In genomic region chr18:11976463-11976862, GRCh38 we compare ENCODE assay signal across 17 cellular contexts. TPM values are rescaled to one million over a fixed set of nuclear protein-coding genes. Genes with fewer than 3 reads are reported as not detected.
A peak's percentile ranks its signal among the peaks of the same experiment; 100 is the strongest.
DNase-seq lines count a peak whose midpoint lies in the region; ATAC-seq, FAIRE-seq and TF ChIP-seq lines count a peak whose summit lies in the region.
"Had no signal": no experiment of that assay in that cellular context is flagged by ENCODE, and none has a peak within 500 bp of the region (broad histone marks: within the 10 kb centered on the region; RNA-seq: fewer than 3 reads in every experiment).

No MANE protein-coding gene starts in this region.

- FAIRE-seq in HTR-8/SVneo (lab: Jason Lieb, UNC), result no peak

- BruUV-seq in OCI-LY7 (replicated peaks; lab: Mats Ljungman, UMichigan), result no TSS peak

- intact Hi-C loops in prostate gland (cut with DNase I), result no loop called here
- intact Hi-C loops in OCI-LY7 (cut with micrococcal nuclease; ENCODE audit: unreplicated experiment), result no loop called here

- peak overlapping the region; percentile 63; the same call in 1 of the 2 replicates for H2AFZ ChIP-seq in GM23338
- H2AFZ ChIP-seq in hepatocyte, result no peak overlapping the region
- no peak overlapping the region for H2AFZ ChIP-seq in OCI-LY7 (ENCODE audit: low read length)

- H3K27me3 Mint-ChIP-seq in GM23338 (ENCODE audit: insufficient read depth, low read depth, poor library complexity), result peaks cover 11% of the 10 kb centered on the region

- peaks cover 6% of the 10 kb centered on the region; the same call in 1 of the 2 replicates for H3K4me1 ChIP-seq in GM23338 (ENCODE audit: insufficient read depth)
- peaks cover 11% of the 10 kb centered on the region for H3K4me1 ChIP-seq in hepatocyte (ENCODE audit: insufficient read depth)
- H3K4me1 ChIP-seq in prostate gland (replicated peaks), result peaks cover 4% of the 10 kb centered on the region
- H3K4me1 ChIP-seq in OCI-LY7 (ENCODE audit: insufficient read depth, low read length, poor library complexity, severe bottlenecking), result peaks cover 8% of the 10 kb centered on the region

- H3K27me3 ChIP-seq in GM23338 (ENCODE audit: insufficient read depth), result no peaks in the 10 kb centered on the region
- H3K27me3 ChIP-seq in hepatocyte, result no peaks in the 10 kb centered on the region
- H3K27me3 ChIP-seq in prostate gland (replicated peaks; ENCODE audit: insufficient read depth), result no peaks in the 10 kb centered on the region
- H3K27me3 ChIP-seq: BLaER1 treated with 17β-estradiol and CSF1 and Interleukin-3, amounts not matched to agents 10 nM and 100 nM had no signal

- TF ChIP-seq CTCF in GM23338 (conservative IDR thresholded peaks at IDR 0.05; ENCODE audit: low read depth in 2 of 2) (no peak), hepatocyte (IDR thresholded peaks at IDR 0.05; ENCODE audit: poor library complexity) (no peak), prostate gland (IDR thresholded peaks at IDR 0.05) (no peak), OCI-LY7 (conservative IDR thresholded peaks at IDR 0.05; ENCODE audit: low read length) (no peak)

- H3K9ac ChIP-seq in SK-N-MC (ENCODE audit: insufficient read length), result no peak overlapping the region
- H3K9ac ChIP-seq: BLaER1 treated with 17β-estradiol and CSF1 and Interleukin-3, amounts not matched to agents 10 nM and 100 nM; KMS-11 had no signal

- CTCF ChIA-PET in OCI-LY7 (lab: Charles Lee; ENCODE audit: unreplicated experiment), result no interaction called here

- no peak for TF ChIP-seq POLR2A in prostate gland (IDR thresholded peaks at IDR 0.05)

- H3K27ac Mint-ChIP-seq in GM23338, result no peak overlapping the region

- DNase-seq in GM23338 (ENCODE audit: low spot score) (no peak), SK-N-MC (ENCODE audit: low read depth, low spot score) (no peak), hepatocyte (ENCODE audit: low spot score) (no peak), prostate gland (ENCODE audit: low spot score) (peak; percentile 57), OCI-LY7 (ENCODE audit: low spot score) (no peak), HTR-8/SVneo (ENCODE audit: insufficient read length, low spot score) (no peak)
- DNase-seq: MM.1S, NCI-H1105, NCI-H1694 treated with DMSO at 0.1 percent for 48 hours, Right ventricle myocardium superior had no signal

- no peak overlapping the region for H3K4me3 Mint-ChIP-seq in GM23338

- H3K27ac ChIP-seq in GM23338 (ENCODE audit: low read depth) (no peak overlapping the region), SK-N-MC (peak overlapping the region; percentile 57), hepatocyte (peak overlapping the region; percentile 52), prostate gland (peak overlapping the region in 1 of 2 donors; percentile 77), OCI-LY7 (ENCODE audit: low read depth, low read length, poor library complexity, severe bottlenecking) (no peak overlapping the region)
- H3K27ac ChIP-seq: HL-60, KMS-11 had no signal

- peaks cover 17% of the 10 kb centered on the region for H3K4me1 Mint-ChIP-seq in GM23338

- peaks cover 5% of the 10 kb centered on the region; the same call in 1 of the 2 replicates for H3F3A ChIP-seq in GM23338 (replicated peaks; ENCODE audit: low read depth)

- no peaks in the 10 kb centered on the region for H3K79me2 ChIP-seq in GM23338 (replicated peaks; ENCODE audit: insufficient read depth)
- no peaks in the 10 kb centered on the region for H3K79me2 ChIP-seq in hepatocyte
- no peaks in the 10 kb centered on the region for H3K79me2 ChIP-seq in OCI-LY7 (ENCODE audit: insufficient read depth, low read depth, low read length)

- H3K9me3 ChIP-seq in SK-N-MC (ENCODE audit: low read depth, low read length) (no peaks in the 10 kb centered on the region), hepatocyte (ENCODE audit: low read depth) (no peaks in the 10 kb centered on the region), prostate gland (no peaks in the 10 kb centered on the region), OCI-LY7 (ENCODE audit: low read length) (no peaks in the 10 kb centered on the region)

- H3K9me2 ChIP-seq in GM23338 (ENCODE audit: insufficient read depth), result no peaks in the 10 kb centered on the region
- H3K9me2 ChIP-seq in hepatocyte (replicated peaks; ENCODE audit: insufficient read depth), result no peaks in the 10 kb centered on the region
- H3K9me2 ChIP-seq in OCI-LY7 (ENCODE audit: insufficient read depth, low read length), result no peaks in the 10 kb centered on the region

- no peaks in the 10 kb centered on the region for H3K9me3 Mint-ChIP-seq in GM23338

- H3K4me3 ChIP-seq in GM23338, result no peak overlapping the region
- H3K4me3 ChIP-seq in SK-N-MC, result no peak overlapping the region
- H3K4me3 ChIP-seq in hepatocyte, result no peak overlapping the region
- H3K4me3 ChIP-seq in prostate gland, result no peak overlapping the region
- no peak overlapping the region for H3K4me3 ChIP-seq in OCI-LY7 (ENCODE audit: low read depth, low read length, poor library complexity, severe bottlenecking)
- H3K4me3 ChIP-seq: BLaER1 treated with 17β-estradiol and CSF1 and Interleukin-3, amounts not matched to agents 10 nM and 100 nM; HAP-1 had no signal

- ATAC-seq in GM23338, result no peak
- no peak for ATAC-seq in GM18517 (IDR thresholded peaks at IDR 0.05; ENCODE audit: unreplicated experiment)
- ATAC-seq in GM18502 (IDR thresholded peaks at IDR 0.05; ENCODE audit: poor library complexity, unreplicated experiment), result no peak
- ATAC-seq: Panc1 had no signal

- WGBS in hepatocyte (ENCODE audit: low lambda C conversion rate, missing lambda C conversion rate), result 82% methylated on average over 5 of the region's 5 CpGs
- 63% methylated on average over 5 of the region's 5 CpGs for WGBS in prostate gland

- no peaks in the 10 kb centered on the region for H4K20me1 ChIP-seq in GM23338 (replicated peaks; ENCODE audit: insufficient read depth)
- no peaks in the 10 kb centered on the region for H4K20me1 ChIP-seq in hepatocyte (ENCODE audit: insufficient read depth, poor library complexity, severe bottlenecking)
- H4K20me1 ChIP-seq in OCI-LY7 (ENCODE audit: insufficient read depth, low read length), result no peaks in the 10 kb centered on the region
- H4K20me1 ChIP-seq: BLaER1 treated with 17β-estradiol and CSF1 and Interleukin-3, amounts not matched to agents 10 nM and 100 nM had no signal

- H3K36me3 Mint-ChIP-seq in GM23338 (ENCODE audit: low read depth), result no peaks in the 10 kb centered on the region; the same call in 2 of the 3 replicates

- H3K4me2 ChIP-seq in GM23338 (no peak overlapping the region), hepatocyte (no peak overlapping the region), OCI-LY7 (ENCODE audit: low read length) (no peak overlapping the region)
- H3K4me2 ChIP-seq: BLaER1 treated with 17β-estradiol and CSF1 and Interleukin-3, amounts not matched to agents 10 nM and 100 nM; KMS-11 had no signal

- POLR2A ChIA-PET in OCI-LY7 (lab: Charles Lee), result no interaction called here

- H3K36me3 ChIP-seq in GM23338 (ENCODE audit: insufficient read depth) (no peaks in the 10 kb centered on the region), SK-N-MC (ENCODE audit: insufficient read depth, low read length) (no peaks in the 10 kb centered on the region), hepatocyte (replicated peaks; ENCODE audit: insufficient read depth, low read depth) (no peaks in the 10 kb centered on the region), prostate gland (no peaks in the 10 kb centered on the region), OCI-LY7 (ENCODE audit: insufficient read depth, low read length) (no peaks in the 10 kb centered on the region)
- H3K36me3 ChIP-seq: BLaER1 treated with 17β-estradiol and CSF1 and Interleukin-3, amounts not matched to agents 10 nM and 100 nM; HAP-1 had no signal

TF ChIP-seq in GM23338, 12 proteins besides CTCF, POLR2A, EP300 and RAD21 (continues in another document):
- TF ChIP-seq EZH2phosphoT487 (IDR thresholded peaks at IDR 0.05; ENCODE audit: unreplicated experiment) (no peak), NANOG (IDR thresholded peaks at IDR 0.05; ENCODE audit: borderline replicate concordance) (no peak), ZNF331 (CRISPR knock-in tag; IDR thresholded peaks at IDR 0.05; ENCODE audit: low read depth) (no peak)

RNA-seq across cellular contexts. Expression of gene IMPA2, which starts 4.8 kb away (rescaled TPM):
- total RNA-seq in GM23338 (2014; rRNA removed; shearing (Covaris generic)), result 91.8 and 122 TPM in 2 replicates
- polyA plus RNA-seq in GM23338 (2016; fragmentation: Nextera tagmentation; extraction: Ambion mirVana) (45.0 and 50.4 TPM in 2 replicates), hepatocyte (116 and 130 TPM in 2 replicates)
- total RNA-seq in hepatocyte (72.4 and 75.6 TPM in 2 replicates), prostate gland (10 to 100 TPM; 16.6 to 17.9 TPM), OCI-LY7 (2022) (51.9 and 55.8 TPM in 2 replicates)
- 35.0 and 59.0 TPM in 2 replicates for total RNA-seq in OCI-LY7 (2014; rRNA removed; shearing (Covaris generic))

Comparison
In these comparisons a context has a peak if more than half of its experiments do, and no peak if none do; other contexts are left out.
1. H3K27ac ChIP-seq: peak in SK-N-MC (single experiment) and hepatocyte (single experiment); none in GM23338 (single experiment) and OCI-LY7 (single experiment).